In the genomic region with DNA sequence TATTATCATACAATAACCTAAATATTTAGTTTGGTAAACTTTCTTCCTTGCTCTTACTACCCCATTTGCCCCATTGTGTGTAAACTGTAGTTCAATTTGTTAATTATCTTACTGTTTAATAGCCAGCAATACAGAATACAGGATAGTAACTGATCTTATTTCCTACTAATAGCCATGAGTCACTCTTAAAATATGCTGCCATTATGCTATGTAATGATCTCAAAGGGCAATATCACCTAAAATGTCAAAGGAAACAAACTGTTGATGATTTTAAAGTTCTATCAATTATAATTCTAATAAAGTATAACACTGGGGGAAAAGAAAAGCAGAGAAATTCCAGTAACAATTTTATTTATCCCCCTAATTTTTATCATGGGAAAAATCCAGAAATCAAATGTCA, we compare ENCODE assay signal across 2 cellular contexts.
TF ChIP-seq lines count a peak whose summit lies in the region.

No MANE protein-coding gene starts in this region.

TF ChIP-seq in A549, 52 proteins besides CTCF, POLR2A, EP300 and RAD21 (continued from another document):
- TF ChIP-seq FOSL2 (IDR thresholded peaks at IDR 0.05) = no peak
- peak; percentile 40; the same call in 1 of the 2 replicates for TF ChIP-seq FOSL2 (CRISPR knock-in tag; IDR thresholded peaks at IDR 0.05)
- no peak for TF ChIP-seq NR3C1 (IDR thresholded peaks at IDR 0.05)

TF ChIP-seq in HEK293, 187 proteins besides CTCF, POLR2A, EP300 and RAD21 (continued from another document):
- TF ChIP-seq, protein P1, sequence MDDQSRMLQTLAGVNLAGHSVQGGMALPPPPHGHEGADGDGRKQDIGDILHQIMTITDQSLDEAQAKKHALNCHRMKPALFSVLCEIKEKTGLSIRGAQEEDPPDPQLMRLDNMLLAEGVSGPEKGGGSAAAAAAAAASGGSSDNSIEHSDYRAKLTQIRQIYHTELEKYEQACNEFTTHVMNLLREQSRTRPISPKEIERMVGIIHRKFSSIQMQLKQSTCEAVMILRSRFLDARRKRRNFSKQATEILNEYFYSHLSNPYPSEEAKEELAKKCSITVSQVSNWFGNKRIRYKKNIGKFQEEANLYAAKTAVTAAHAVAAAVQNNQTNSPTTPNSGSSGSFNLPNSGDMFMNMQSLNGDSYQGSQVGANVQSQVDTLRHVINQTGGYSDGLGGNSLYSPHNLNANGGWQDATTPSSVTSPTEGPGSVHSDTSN (CRISPR knock-in tag; IDR thresholded peaks at IDR 0.05) = no peak
- TF ChIP-seq ZNF239 (tag by site-specific recombination; IDR thresholded peaks at IDR 0.05) = no peak
- no peak for TF ChIP-seq ZNF433 (tag by site-specific recombination; IDR thresholded peaks at IDR 0.05; ENCODE audit: low read depth)
- TF ChIP-seq WT1 (tag by site-specific recombination; IDR thresholded peaks at IDR 0.05) = no peak
- TF ChIP-seq, protein P2, sequence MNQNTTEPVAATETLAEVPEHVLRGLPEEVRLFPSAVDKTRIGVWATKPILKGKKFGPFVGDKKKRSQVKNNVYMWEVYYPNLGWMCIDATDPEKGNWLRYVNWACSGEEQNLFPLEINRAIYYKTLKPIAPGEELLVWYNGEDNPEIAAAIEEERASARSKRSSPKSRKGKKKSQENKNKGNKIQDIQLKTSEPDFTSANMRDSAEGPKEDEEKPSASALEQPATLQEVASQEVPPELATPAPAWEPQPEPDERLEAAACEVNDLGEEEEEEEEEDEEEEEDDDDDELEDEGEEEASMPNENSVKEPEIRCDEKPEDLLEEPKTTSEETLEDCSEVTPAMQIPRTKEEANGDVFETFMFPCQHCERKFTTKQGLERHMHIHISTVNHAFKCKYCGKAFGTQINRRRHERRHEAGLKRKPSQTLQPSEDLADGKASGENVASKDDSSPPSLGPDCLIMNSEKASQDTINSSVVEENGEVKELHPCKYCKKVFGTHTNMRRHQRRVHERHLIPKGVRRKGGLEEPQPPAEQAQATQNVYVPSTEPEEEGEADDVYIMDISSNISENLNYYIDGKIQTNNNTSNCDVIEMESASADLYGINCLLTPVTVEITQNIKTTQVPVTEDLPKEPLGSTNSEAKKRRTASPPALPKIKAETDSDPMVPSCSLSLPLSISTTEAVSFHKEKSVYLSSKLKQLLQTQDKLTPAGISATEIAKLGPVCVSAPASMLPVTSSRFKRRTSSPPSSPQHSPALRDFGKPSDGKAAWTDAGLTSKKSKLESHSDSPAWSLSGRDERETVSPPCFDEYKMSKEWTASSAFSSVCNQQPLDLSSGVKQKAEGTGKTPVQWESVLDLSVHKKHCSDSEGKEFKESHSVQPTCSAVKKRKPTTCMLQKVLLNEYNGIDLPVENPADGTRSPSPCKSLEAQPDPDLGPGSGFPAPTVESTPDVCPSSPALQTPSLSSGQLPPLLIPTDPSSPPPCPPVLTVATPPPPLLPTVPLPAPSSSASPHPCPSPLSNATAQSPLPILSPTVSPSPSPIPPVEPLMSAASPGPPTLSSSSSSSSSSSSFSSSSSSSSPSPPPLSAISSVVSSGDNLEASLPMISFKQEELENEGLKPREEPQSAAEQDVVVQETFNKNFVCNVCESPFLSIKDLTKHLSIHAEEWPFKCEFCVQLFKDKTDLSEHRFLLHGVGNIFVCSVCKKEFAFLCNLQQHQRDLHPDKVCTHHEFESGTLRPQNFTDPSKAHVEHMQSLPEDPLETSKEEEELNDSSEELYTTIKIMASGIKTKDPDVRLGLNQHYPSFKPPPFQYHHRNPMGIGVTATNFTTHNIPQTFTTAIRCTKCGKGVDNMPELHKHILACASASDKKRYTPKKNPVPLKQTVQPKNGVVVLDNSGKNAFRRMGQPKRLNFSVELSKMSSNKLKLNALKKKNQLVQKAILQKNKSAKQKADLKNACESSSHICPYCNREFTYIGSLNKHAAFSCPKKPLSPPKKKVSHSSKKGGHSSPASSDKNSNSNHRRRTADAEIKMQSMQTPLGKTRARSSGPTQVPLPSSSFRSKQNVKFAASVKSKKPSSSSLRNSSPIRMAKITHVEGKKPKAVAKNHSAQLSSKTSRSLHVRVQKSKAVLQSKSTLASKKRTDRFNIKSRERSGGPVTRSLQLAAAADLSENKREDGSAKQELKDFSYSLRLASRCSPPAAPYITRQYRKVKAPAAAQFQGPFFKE (tag by site-specific recombination; IDR thresholded peaks at IDR 0.05; ENCODE audit: borderline replicate concordance) = no peak
- TF ChIP-seq, protein P3, sequence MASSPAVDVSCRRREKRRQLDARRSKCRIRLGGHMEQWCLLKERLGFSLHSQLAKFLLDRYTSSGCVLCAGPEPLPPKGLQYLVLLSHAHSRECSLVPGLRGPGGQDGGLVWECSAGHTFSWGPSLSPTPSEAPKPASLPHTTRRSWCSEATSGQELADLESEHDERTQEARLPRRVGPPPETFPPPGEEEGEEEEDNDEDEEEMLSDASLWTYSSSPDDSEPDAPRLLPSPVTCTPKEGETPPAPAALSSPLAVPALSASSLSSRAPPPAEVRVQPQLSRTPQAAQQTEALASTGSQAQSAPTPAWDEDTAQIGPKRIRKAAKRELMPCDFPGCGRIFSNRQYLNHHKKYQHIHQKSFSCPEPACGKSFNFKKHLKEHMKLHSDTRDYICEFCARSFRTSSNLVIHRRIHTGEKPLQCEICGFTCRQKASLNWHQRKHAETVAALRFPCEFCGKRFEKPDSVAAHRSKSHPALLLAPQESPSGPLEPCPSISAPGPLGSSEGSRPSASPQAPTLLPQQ (tag by site-specific recombination; IDR thresholded peaks at IDR 0.05) = no peak
- 0 out of 2 replicates have a peak, but pooled peaks have one; percentile 16 for TF ChIP-seq PRDM1 (tag by site-specific recombination; IDR thresholded peaks at IDR 0.05)
- TF ChIP-seq ZNF423 (tag by site-specific recombination; IDR thresholded peaks at IDR 0.05) = no peak
- TF ChIP-seq, protein P4, sequence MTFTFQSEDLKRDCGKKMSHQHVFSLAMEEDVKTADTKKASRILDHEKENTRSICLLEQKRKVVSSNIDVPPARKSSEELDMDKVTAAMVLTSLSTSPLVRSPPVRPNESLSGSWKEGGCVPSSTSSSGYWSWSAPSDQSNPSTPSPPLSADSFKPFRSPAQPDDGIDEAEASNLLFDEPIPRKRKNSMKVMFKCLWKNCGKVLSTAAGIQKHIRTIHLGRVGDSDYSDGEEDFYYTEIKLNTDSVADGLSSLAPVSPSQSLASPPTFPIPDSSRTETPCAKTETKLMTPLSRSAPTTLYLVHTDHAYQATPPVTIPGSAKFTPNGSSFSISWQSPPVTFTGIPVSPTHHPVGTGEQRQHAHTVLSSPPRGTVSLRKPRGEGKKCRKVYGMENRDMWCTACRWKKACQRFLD (tag by site-specific recombination; IDR thresholded peaks at IDR 0.05) = no peak
- TF ChIP-seq, protein P5, sequence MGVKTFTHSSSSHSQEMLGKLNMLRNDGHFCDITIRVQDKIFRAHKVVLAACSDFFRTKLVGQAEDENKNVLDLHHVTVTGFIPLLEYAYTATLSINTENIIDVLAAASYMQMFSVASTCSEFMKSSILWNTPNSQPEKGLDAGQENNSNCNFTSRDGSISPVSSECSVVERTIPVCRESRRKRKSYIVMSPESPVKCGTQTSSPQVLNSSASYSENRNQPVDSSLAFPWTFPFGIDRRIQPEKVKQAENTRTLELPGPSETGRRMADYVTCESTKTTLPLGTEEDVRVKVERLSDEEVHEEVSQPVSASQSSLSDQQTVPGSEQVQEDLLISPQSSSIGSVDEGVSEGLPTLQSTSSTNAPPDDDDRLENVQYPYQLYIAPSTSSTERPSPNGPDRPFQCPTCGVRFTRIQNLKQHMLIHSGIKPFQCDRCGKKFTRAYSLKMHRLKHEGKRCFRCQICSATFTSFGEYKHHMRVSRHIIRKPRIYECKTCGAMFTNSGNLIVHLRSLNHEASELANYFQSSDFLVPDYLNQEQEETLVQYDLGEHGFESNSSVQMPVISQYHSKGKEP (tag by site-specific recombination; IDR thresholded peaks at IDR 0.05) = no peak
- TF ChIP-seq ZNF660 (tag by site-specific recombination; IDR thresholded peaks at IDR 0.05) = 0 out of 2 replicates have a peak, but pooled peaks have one; percentile 32
- TF ChIP-seq ZNF16 (tag by site-specific recombination; IDR thresholded peaks at IDR 0.05; ENCODE audit: low read depth) = no peak
- TF ChIP-seq HOXA7 (CRISPR knock-in tag; IDR thresholded peaks at IDR 0.05; ENCODE audit: borderline replicate concordance) = no peak
- TF ChIP-seq IKZF3 (tag by site-specific recombination; IDR thresholded peaks at IDR 0.05) = no peak
- TF ChIP-seq ZNF132 (tag by site-specific recombination; IDR thresholded peaks at IDR 0.05; ENCODE audit: borderline replicate concordance) = no peak
- peak; percentile 52 for TF ChIP-seq SCRT2 (tag by site-specific recombination; IDR thresholded peaks at IDR 0.05)
- no peak for TF ChIP-seq ZNF843 (tag by site-specific recombination; IDR thresholded peaks at IDR 0.05)
- no peak for TF ChIP-seq ZNF155 (tag by site-specific recombination; IDR thresholded peaks at IDR 0.05)
- no peak for TF ChIP-seq ZNF23 (tag by site-specific recombination; IDR thresholded peaks at IDR 0.05; ENCODE audit: borderline replicate concordance)
- no peak for TF ChIP-seq TRIM28 (IDR thresholded peaks at IDR 0.05; ENCODE audit: borderline replicate concordance, low read length)
- no peak for TF ChIP-seq BCL11A (tag by site-specific recombination; IDR thresholded peaks at IDR 0.05; ENCODE audit: low read depth)
- TF ChIP-seq ZNF626 (tag by site-specific recombination; IDR thresholded peaks at IDR 0.05) = no peak
- no peak for TF ChIP-seq ZBTB21 (tag by site-specific recombination; IDR thresholded peaks at IDR 0.05)
- TF ChIP-seq ZNF366 (tag by site-specific recombination; conservative IDR thresholded peaks at IDR 0.05) = peak; percentile 47
- TF ChIP-seq RBAK (tag by site-specific recombination; IDR thresholded peaks at IDR 0.05) = no peak
- no peak for TF ChIP-seq BCL11B (tag by site-specific recombination; IDR thresholded peaks at IDR 0.05; ENCODE audit: low read depth)
- no peak for TF ChIP-seq ZNF596 (tag by site-specific recombination; IDR thresholded peaks at IDR 0.05)
